1 cellular context compared by ENCODE assay signal in the genomic region with DNA sequence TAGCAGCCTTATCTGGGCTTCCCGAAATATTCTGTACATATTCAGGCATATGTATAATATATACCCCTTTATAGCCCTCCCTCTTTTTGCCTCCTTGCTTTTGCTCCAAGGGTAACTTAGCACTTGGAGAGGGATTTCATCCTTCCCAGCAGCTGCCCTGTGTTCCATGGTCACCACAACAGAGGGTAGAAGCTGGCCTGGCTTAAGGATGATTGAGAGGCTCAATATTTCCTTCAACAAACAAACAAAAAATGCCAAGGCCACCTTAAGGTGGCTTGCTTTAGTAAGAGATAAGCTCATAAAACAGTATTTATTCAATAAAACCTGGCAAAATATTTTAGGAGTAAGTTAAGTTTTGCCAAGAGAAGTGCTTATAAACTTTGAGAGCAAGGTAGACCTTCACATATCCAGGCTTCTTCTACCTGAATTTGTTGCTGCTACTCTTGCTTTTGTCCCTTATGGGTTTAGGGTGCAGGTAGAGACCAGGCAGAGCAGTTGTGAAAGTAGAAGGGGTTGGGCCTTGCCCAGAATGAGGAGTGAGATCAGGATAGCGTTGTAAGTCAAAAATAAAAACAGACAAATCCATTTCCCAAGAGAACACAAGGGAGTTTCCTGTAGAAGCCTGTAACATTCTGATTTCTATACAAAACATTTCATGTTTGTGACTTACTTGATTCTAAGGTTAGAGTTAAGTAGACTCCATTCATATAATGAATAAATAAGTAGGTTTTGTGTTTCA.
TF ChIP-seq lines count a peak whose summit lies in the region.

No MANE protein-coding gene starts in this region.

TF ChIP-seq in WTC11, 78 proteins besides CTCF, POLR2A, EP300 and RAD21:
- TF ChIP-seq, protein P1, sequence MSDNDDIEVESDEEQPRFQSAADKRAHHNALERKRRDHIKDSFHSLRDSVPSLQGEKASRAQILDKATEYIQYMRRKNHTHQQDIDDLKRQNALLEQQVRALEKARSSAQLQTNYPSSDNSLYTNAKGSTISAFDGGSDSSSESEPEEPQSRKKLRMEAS (CRISPR knock-in tag; IDR thresholded peaks at IDR 0.05), result no peak
- TF ChIP-seq, protein P2, sequence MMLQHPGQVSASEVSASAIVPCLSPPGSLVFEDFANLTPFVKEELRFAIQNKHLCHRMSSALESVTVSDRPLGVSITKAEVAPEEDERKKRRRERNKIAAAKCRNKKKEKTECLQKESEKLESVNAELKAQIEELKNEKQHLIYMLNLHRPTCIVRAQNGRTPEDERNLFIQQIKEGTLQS (CRISPR knock-in tag; conservative IDR thresholded peaks at IDR 0.05), result no peak
- TF ChIP-seq, protein P3, sequence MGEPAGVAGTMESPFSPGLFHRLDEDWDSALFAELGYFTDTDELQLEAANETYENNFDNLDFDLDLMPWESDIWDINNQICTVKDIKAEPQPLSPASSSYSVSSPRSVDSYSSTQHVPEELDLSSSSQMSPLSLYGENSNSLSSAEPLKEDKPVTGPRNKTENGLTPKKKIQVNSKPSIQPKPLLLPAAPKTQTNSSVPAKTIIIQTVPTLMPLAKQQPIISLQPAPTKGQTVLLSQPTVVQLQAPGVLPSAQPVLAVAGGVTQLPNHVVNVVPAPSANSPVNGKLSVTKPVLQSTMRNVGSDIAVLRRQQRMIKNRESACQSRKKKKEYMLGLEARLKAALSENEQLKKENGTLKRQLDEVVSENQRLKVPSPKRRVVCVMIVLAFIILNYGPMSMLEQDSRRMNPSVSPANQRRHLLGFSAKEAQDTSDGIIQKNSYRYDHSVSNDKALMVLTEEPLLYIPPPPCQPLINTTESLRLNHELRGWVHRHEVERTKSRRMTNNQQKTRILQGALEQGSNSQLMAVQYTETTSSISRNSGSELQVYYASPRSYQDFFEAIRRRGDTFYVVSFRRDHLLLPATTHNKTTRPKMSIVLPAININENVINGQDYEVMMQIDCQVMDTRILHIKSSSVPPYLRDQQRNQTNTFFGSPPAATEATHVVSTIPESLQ (CRISPR knock-in tag; IDR thresholded peaks at IDR 0.05), result no peak
- TF ChIP-seq, protein P4, sequence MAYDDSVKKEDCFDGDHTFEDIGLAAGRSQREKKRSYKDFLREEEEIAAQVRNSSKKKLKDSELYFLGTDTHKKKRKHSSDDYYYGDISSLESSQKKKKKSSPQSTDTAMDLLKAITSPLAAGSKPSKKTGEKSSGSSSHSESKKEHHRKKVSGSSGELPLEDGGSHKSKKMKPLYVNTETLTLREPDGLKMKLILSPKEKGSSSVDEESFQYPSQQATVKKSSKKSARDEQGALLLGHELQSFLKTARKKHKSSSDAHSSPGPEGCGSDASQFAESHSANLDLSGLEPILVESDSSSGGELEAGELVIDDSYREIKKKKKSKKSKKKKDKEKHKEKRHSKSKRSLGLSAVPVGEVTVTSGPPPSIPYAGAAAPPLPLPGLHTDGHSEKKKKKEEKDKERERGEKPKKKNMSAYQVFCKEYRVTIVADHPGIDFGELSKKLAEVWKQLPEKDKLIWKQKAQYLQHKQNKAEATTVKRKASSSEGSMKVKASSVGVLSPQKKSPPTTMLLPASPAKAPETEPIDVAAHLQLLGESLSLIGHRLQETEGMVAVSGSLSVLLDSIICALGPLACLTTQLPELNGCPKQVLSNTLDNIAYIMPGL (CRISPR knock-in tag; IDR thresholded peaks at IDR 0.05), result no peak
- TF ChIP-seq, protein P5, sequence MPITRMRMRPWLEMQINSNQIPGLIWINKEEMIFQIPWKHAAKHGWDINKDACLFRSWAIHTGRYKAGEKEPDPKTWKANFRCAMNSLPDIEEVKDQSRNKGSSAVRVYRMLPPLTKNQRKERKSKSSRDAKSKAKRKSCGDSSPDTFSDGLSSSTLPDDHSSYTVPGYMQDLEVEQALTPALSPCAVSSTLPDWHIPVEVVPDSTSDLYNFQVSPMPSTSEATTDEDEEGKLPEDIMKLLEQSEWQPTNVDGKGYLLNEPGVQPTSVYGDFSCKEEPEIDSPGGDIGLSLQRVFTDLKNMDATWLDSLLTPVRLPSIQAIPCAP (CRISPR knock-in tag; IDR thresholded peaks at IDR 0.05), result no peak
- TF ChIP-seq NFATC4 (CRISPR knock-in tag; IDR thresholded peaks at IDR 0.05), result no peak
- TF ChIP-seq ZNF138 (CRISPR knock-in tag; conservative IDR thresholded peaks at IDR 0.05), result no peak
- TF ChIP-seq, protein P6, sequence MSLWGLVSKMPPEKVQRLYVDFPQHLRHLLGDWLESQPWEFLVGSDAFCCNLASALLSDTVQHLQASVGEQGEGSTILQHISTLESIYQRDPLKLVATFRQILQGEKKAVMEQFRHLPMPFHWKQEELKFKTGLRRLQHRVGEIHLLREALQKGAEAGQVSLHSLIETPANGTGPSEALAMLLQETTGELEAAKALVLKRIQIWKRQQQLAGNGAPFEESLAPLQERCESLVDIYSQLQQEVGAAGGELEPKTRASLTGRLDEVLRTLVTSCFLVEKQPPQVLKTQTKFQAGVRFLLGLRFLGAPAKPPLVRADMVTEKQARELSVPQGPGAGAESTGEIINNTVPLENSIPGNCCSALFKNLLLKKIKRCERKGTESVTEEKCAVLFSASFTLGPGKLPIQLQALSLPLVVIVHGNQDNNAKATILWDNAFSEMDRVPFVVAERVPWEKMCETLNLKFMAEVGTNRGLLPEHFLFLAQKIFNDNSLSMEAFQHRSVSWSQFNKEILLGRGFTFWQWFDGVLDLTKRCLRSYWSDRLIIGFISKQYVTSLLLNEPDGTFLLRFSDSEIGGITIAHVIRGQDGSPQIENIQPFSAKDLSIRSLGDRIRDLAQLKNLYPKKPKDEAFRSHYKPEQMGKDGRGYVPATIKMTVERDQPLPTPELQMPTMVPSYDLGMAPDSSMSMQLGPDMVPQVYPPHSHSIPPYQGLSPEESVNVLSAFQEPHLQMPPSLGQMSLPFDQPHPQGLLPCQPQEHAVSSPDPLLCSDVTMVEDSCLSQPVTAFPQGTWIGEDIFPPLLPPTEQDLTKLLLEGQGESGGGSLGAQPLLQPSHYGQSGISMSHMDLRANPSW (CRISPR knock-in tag; conservative IDR thresholded peaks at IDR 0.05; ENCODE audit: low read depth), result no peak
- TF ChIP-seq, protein P7, sequence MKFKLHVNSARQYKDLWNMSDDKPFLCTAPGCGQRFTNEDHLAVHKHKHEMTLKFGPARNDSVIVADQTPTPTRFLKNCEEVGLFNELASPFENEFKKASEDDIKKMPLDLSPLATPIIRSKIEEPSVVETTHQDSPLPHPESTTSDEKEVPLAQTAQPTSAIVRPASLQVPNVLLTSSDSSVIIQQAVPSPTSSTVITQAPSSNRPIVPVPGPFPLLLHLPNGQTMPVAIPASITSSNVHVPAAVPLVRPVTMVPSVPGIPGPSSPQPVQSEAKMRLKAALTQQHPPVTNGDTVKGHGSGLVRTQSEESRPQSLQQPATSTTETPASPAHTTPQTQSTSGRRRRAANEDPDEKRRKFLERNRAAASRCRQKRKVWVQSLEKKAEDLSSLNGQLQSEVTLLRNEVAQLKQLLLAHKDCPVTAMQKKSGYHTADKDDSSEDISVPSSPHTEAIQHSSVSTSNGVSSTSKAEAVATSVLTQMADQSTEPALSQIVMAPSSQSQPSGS (CRISPR knock-in tag; IDR thresholded peaks at IDR 0.05; ENCODE audit: borderline replicate concordance, low read depth), result no peak
- no peak for TF ChIP-seq JAZF1 (CRISPR knock-in tag; IDR thresholded peaks at IDR 0.05)
- no peak for TF ChIP-seq NR1H2 (CRISPR knock-in tag; IDR thresholded peaks at IDR 0.05)
- TF ChIP-seq, protein P8, sequence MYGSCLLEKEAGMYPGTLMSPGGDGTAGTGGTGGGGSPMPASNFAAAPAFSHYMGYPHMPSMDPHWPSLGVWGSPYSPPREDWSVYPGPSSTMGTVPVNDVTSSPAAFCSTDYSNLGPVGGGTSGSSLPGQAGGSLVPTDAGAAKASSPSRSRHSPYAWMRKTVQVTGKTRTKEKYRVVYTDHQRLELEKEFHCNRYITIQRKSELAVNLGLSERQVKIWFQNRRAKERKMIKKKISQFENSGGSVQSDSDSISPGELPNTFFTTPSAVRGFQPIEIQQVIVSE (CRISPR knock-in tag; IDR thresholded peaks at IDR 0.05; ENCODE audit: borderline replicate concordance), result no peak
- no peak for TF ChIP-seq EMX1 (CRISPR knock-in tag; IDR thresholded peaks at IDR 0.05)
- TF ChIP-seq NR2C2 (CRISPR knock-in tag; IDR thresholded peaks at IDR 0.05), result no peak
- TF ChIP-seq, protein P9, sequence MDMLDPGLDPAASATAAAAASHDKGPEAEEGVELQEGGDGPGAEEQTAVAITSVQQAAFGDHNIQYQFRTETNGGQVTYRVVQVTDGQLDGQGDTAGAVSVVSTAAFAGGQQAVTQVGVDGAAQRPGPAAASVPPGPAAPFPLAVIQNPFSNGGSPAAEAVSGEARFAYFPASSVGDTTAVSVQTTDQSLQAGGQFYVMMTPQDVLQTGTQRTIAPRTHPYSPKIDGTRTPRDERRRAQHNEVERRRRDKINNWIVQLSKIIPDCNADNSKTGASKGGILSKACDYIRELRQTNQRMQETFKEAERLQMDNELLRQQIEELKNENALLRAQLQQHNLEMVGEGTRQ (CRISPR knock-in tag; IDR thresholded peaks at IDR 0.05), result no peak
